ENCODE assay signal across 14 cellular contexts in the genomic region with DNA sequence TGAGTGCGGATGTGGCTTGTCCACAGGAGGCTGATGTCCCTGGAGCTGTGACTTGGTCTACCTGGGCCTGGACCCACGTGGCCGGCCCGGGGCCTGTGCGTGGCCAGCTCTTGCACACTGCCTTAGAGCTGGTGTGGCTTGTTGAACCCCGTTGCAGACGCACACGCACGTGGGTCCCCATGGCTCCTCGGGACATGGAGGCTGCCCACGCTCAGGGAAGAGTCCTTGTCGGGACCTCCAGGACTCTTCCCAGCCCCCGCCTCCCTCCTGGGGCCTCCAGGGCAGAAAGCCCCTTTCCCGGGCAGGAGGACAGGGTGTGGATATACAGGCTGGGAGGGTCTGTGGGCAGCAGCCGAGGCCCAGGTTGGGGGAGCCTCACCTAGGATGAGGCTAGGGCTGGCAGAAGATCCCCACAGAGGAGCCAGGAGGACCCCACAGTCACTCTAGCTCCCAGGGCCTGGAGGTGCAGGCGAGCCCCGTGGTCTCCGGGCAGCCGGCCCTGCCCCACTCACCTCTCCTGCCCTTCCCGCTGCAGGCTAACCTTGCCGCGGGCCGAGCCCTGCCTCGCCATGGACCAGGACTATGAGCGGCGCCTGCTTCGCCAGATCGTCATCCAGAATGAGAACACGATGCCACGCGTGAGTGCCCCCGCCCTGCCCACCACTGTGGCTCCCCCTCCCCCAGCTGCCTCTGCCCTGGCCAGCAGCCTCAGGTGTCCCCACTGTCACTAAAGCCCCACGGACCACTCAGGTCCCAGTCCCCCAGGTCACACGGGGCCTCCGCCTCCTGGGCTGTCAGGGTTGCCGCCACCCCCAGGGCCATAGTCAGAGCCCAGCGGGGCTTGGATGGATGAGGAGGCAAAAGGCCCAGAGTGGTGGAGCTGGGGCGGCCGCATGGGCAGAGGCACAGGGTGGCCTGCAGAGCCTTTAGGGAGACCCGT. TPM values are rescaled to one million over a fixed set of nuclear protein-coding genes. Genes with fewer than 3 reads are reported as not detected.
DNase-seq lines count a peak whose midpoint lies in the region; ATAC-seq and TF ChIP-seq lines count a peak whose summit lies in the region.
"Had no signal": no experiment of that assay in that cellular context is flagged by ENCODE, and none has a peak within 500 bp of the region (broad histone marks: within the 10 kb centered on the region; RNA-seq: fewer than 3 reads in every experiment).

No MANE protein-coding gene starts in this region.

- H2AK5ac ChIP-seq in trophoblast cell (ENCODE audit: low read length), result no peak overlapping the region

- no peaks in the 10 kb centered on the region for H3K27me3 Mint-ChIP-seq in natural killer cell treated with Interleukin-12 subunit alpha and Interleukin-12 subunit beta and Interleukin-15 and Interleukin-18, amount 100 ng/mL, for 72 hours
- no peaks in the 10 kb centered on the region for H3K27me3 Mint-ChIP-seq in natural killer cell (ENCODE audit: low read depth in 2 of 2)
- peaks cover 4% of the 10 kb centered on the region for H3K27me3 Mint-ChIP-seq in glutamatergic neuron (ENCODE audit: unreplicated experiment)
- no peaks in the 10 kb centered on the region for H3K27me3 Mint-ChIP-seq in activated CD8-positive, alpha-beta T cell treated with anti-CD3 and anti-CD28 coated beads for 36 hours
- H3K27me3 Mint-ChIP-seq: CD4-positive, CD25-positive, alpha-beta regulatory T cell had no signal

- no peaks in the 10 kb centered on the region for H3K9me3 ChIP-seq in trophoblast cell (ENCODE audit: insufficient read depth, low read depth, low read length)
- H3K9me3 ChIP-seq: BLaER1 treated with 17β-estradiol and CSF1 and Interleukin-3, amounts not matched to agents 10 nM and 100 nM had no signal

- H4K91ac ChIP-seq in trophoblast cell (ENCODE audit: low read depth, low read length), result no peak overlapping the region

- intact Hi-C loops in natural killer cell (cut with micrococcal nuclease), result no loop called here
- intact Hi-C loops in activated CD8-positive, alpha-beta T cell treated with anti-CD3 and anti-CD28 coated beads for 36 hours (cut with micrococcal nuclease), result no loop called here

- H2BK12ac ChIP-seq in trophoblast cell (ENCODE audit: low read length), result no peak overlapping the region

- no peak overlapping the region for H3K23ac ChIP-seq in trophoblast cell (ENCODE audit: low read length)

- TF ChIP-seq CTCF in natural killer cell (IDR thresholded peaks at IDR 0.05), result no peak
- TF ChIP-seq CTCF in glutamatergic neuron (IDR thresholded peaks at IDR 0.05; ENCODE audit: partially characterized antibody, unreplicated experiment), result no peak
- no peak for TF ChIP-seq CTCF in activated CD8-positive, alpha-beta T cell treated with anti-CD3 and anti-CD28 coated beads for 36 hours (IDR thresholded peaks at IDR 0.05)

- H3K9me3 Mint-ChIP-seq in natural killer cell treated with Interleukin-12 subunit alpha and Interleukin-12 subunit beta and Interleukin-15 and Interleukin-18, amount 100 ng/mL, for 72 hours, result no peaks in the 10 kb centered on the region
- no peaks in the 10 kb centered on the region for H3K9me3 Mint-ChIP-seq in natural killer cell
- H3K9me3 Mint-ChIP-seq in glutamatergic neuron (ENCODE audit: unreplicated experiment), result peaks cover 10% of the 10 kb centered on the region
- no peaks in the 10 kb centered on the region for H3K9me3 Mint-ChIP-seq in activated CD8-positive, alpha-beta T cell treated with anti-CD3 and anti-CD28 coated beads for 36 hours
- H3K9me3 Mint-ChIP-seq: CD4-positive, CD25-positive, alpha-beta regulatory T cell had no signal

- DNase-seq in natural killer cell treated with Interleukin-12 subunit alpha and Interleukin-12 subunit beta and Interleukin-15 and Interleukin-18, amount 100 ng/mL, for 72 hours (ENCODE audit: low spot score), result peak; percentile 58
- DNase-seq in natural killer cell (no peak), glutamatergic neuron (no peak), trophoblast cell (no peak), retina (no peak), DMS79 treated with DMSO at 0.1 percent for 48 hours (lab: John Stamatoyannopoulos, UW) (no peak)
- DNase-seq in activated CD8-positive, alpha-beta T cell treated with anti-CD3 and anti-CD28 coated beads for 36 hours, result no peak
- DNase-seq: 8988T; CD4-positive, CD25-positive, alpha-beta regulatory T cell; DMS53; HCEC 1CT had no signal

- H3K4me1 Mint-ChIP-seq in natural killer cell treated with Interleukin-12 subunit alpha and Interleukin-12 subunit beta and Interleukin-15 and Interleukin-18, amount 100 ng/mL, for 72 hours (ENCODE audit: low read depth in 2 of 2), result peaks cover 6 to 15% of the 10 kb centered on the region in 2 donors
- H3K4me1 Mint-ChIP-seq in natural killer cell (peaks cover 11 to 14% of the 10 kb centered on the region in 2 donors), glutamatergic neuron (ENCODE audit: low read depth, unreplicated experiment) (peaks cover 13% of the 10 kb centered on the region)
- peaks cover 12% of the 10 kb centered on the region for H3K4me1 Mint-ChIP-seq in activated CD8-positive, alpha-beta T cell treated with anti-CD3 and anti-CD28 coated beads for 36 hours (ENCODE audit: low read depth)

- H3K4me2 ChIP-seq in trophoblast cell (ENCODE audit: low read length), result no peak overlapping the region

- H4K12ac ChIP-seq in trophoblast cell (ENCODE audit: low read depth, low read length), result no peak overlapping the region

- H3K4me1 ChIP-seq in trophoblast cell (ENCODE audit: control insufficient read depth in 1 of 2, insufficient read depth in 2 of 2, low read length in 2 of 2), result peaks cover 20 to 32% of the 10 kb centered on the region in 2 experiments

- H4K8ac ChIP-seq in trophoblast cell (ENCODE audit: low read depth, low read length), result no peak overlapping the region

- CTCF ChIA-PET in activated CD8-positive, alpha-beta T cell treated with anti-CD3 and anti-CD28 coated beads for 36 hours (lab: Charles Lee), result no interaction called here

- ATAC-seq in natural killer cell treated with Interleukin-12 subunit alpha and Interleukin-12 subunit beta and Interleukin-15 and Interleukin-18, amount 100 ng/mL, for 72 hours, result no peak
- ATAC-seq in natural killer cell, result no peak
- no peak for ATAC-seq in activated CD8-positive, alpha-beta T cell treated with anti-CD3 and anti-CD28 coated beads for 36 hours

- H3K4me3 ChIP-seq in trophoblast cell (ENCODE audit: low read depth, low read length), result no peak overlapping the region
- H3K4me3 ChIP-seq: BLaER1 treated with 17β-estradiol and CSF1 and Interleukin-3, amounts not matched to agents 10 nM and 100 nM had no signal

- no peaks in the 10 kb centered on the region for H3K27me3 ChIP-seq in trophoblast cell (ENCODE audit: insufficient read depth, low read length)
- H3K27me3 ChIP-seq: BLaER1 treated with 17β-estradiol and CSF1 and Interleukin-3, amounts not matched to agents 10 nM and 100 nM had no signal

- POLR2A ChIA-PET in activated CD8-positive, alpha-beta T cell treated with anti-CD3 and anti-CD28 coated beads for 36 hours (lab: Charles Lee), result interaction anchor here (0.7 to 0.8 kb wide), 2 partner anchors 9 to 10 kb away, joined by 3 read pairs; no protein-coding TSS in a partner anchor

- no peak overlapping the region for H3K4me3 Mint-ChIP-seq in natural killer cell treated with Interleukin-12 subunit alpha and Interleukin-12 subunit beta and Interleukin-15 and Interleukin-18, amount 100 ng/mL, for 72 hours
- H3K4me3 Mint-ChIP-seq in natural killer cell (no peak overlapping the region), glutamatergic neuron (ENCODE audit: unreplicated experiment) (peak overlapping the region; percentile 34)
- H3K4me3 Mint-ChIP-seq in activated CD8-positive, alpha-beta T cell treated with anti-CD3 and anti-CD28 coated beads for 36 hours, result no peak overlapping the region
- H3K4me3 Mint-ChIP-seq: CD4-positive, CD25-positive, alpha-beta regulatory T cell had no signal

- no peak overlapping the region for H2BK5ac ChIP-seq in trophoblast cell (ENCODE audit: low read depth, low read length, poor library complexity)

- WGBS in trophoblast cell (ENCODE audit: extremely low coverage, insufficient coverage, insufficient read length), result no CpG with 5 or more reads among the region's 40 CpGs

- H3K14ac ChIP-seq in trophoblast cell (ENCODE audit: low read length), result no peak overlapping the region

- peaks cover 4% of the 10 kb centered on the region for H3K79me1 ChIP-seq in trophoblast cell (ENCODE audit: low read length)

- peak overlapping the region; percentile 48 for H3K18ac ChIP-seq in trophoblast cell (ENCODE audit: low read length)

- peaks cover 7% of the 10 kb centered on the region for H3K79me2 ChIP-seq in trophoblast cell (ENCODE audit: control insufficient read depth, insufficient read depth, low read length, poor library complexity)

- no peak overlapping the region for H3K9ac ChIP-seq in trophoblast cell (ENCODE audit: low read length)

- H3K4ac ChIP-seq in trophoblast cell (ENCODE audit: low read depth, low read length), result peak overlapping the region; percentile 64

- no peak overlapping the region for H2AFZ ChIP-seq in trophoblast cell (ENCODE audit: insufficient read depth, low read length, poor library complexity)

- peaks cover 67 to 75% of the 10 kb centered on the region in 2 experiments for H3K36me3 ChIP-seq in trophoblast cell (ENCODE audit: control insufficient read depth in 1 of 2, insufficient read depth in 2 of 2, low read length in 2 of 2)

- no peak overlapping the region for H3K27ac ChIP-seq in trophoblast cell (ENCODE audit: low read depth, low read length)
- H3K27ac ChIP-seq: BLaER1 treated with 17β-estradiol and CSF1 and Interleukin-3, amounts not matched to agents 10 nM and 100 nM had no signal

- H3K27ac Mint-ChIP-seq in natural killer cell treated with Interleukin-12 subunit alpha and Interleukin-12 subunit beta and Interleukin-15 and Interleukin-18, amount 100 ng/mL, for 72 hours, result peak overlapping the region in 1 of 2 donors; percentile 68
- no peak overlapping the region for H3K27ac Mint-ChIP-seq in natural killer cell
- no peak overlapping the region for H3K27ac Mint-ChIP-seq in glutamatergic neuron (ENCODE audit: unreplicated experiment)
- no peak overlapping the region for H3K27ac Mint-ChIP-seq in activated CD8-positive, alpha-beta T cell treated with anti-CD3 and anti-CD28 coated beads for 36 hours
- H3K27ac Mint-ChIP-seq: CD4-positive, CD25-positive, alpha-beta regulatory T cell had no signal

- no peak overlapping the region for H2BK120ac ChIP-seq in trophoblast cell (ENCODE audit: insufficient read depth, low read length, poor library complexity)

- H3K36me3 Mint-ChIP-seq in natural killer cell treated with Interleukin-12 subunit alpha and Interleukin-12 subunit beta and Interleukin-15 and Interleukin-18, amount 100 ng/mL, for 72 hours, result no peaks in the 10 kb centered on the region
- no peaks in the 10 kb centered on the region for H3K36me3 Mint-ChIP-seq in natural killer cell
- peaks cover 5% of the 10 kb centered on the region for H3K36me3 Mint-ChIP-seq in glutamatergic neuron (ENCODE audit: unreplicated experiment)
- H3K36me3 Mint-ChIP-seq in activated CD8-positive, alpha-beta T cell treated with anti-CD3 and anti-CD28 coated beads for 36 hours (ENCODE audit: low read depth), result no peaks in the 10 kb centered on the region

RNA-seq across cellular contexts. Expression of a gene that starts 16.3 kb away (rescaled TPM):
- 1 to 10 TPM; 3.3 to 4.4 TPM for total RNA-seq in natural killer cell treated with Interleukin-12 subunit alpha and Interleukin-12 subunit beta and Interleukin-15 and Interleukin-18, amount 100 ng/mL, for 72 hours
- total RNA-seq in natural killer cell (10 to 100 TPM in 1 of 3 donors, 1 to 10 TPM in 2; 5.9 to 11.6 (median 6.4) TPM), glutamatergic neuron (ENCODE audit: unreplicated experiment) (2.5 TPM)
- 0.21 TPM in 1 of 2 replicates, not detected in the other for polyA plus RNA-seq in trophoblast cell (2013)
- 1 to 10 TPM; 1.6 to 2.4 TPM for total RNA-seq in activated CD8-positive, alpha-beta T cell treated with anti-CD3 and anti-CD28 coated beads for 36 hours
- total RNA-seq: Daoy had no signal
- polyA plus RNA-seq: H1 had no signal

RNA-seq across cellular contexts. Expression of a gene that starts 16.6 kb away (rescaled TPM):
- total RNA-seq in natural killer cell treated with Interleukin-12 subunit alpha and Interleukin-12 subunit beta and Interleukin-15 and Interleukin-18, amount 100 ng/mL, for 72 hours, result 10 to 100 TPM; 51.4 to 63.0 TPM
- 10 to 100 TPM; 89.1 to 98.3 (median 91.4) TPM for total RNA-seq in natural killer cell
- total RNA-seq in glutamatergic neuron (ENCODE audit: unreplicated experiment), result 51.3 TPM
- polyA plus RNA-seq in trophoblast cell (2013), result 47.0 and 52.8 TPM in 2 replicates
- 10 to 100 TPM; 39.9 to 40.9 TPM for total RNA-seq in activated CD8-positive, alpha-beta T cell treated with anti-CD3 and anti-CD28 coated beads for 36 hours

RNA-seq across cellular contexts. Expression of a gene that starts 22.2 kb away (rescaled TPM):
- total RNA-seq in natural killer cell treated with Interleukin-12 subunit alpha and Interleukin-12 subunit beta and Interleukin-15 and Interleukin-18, amount 100 ng/mL, for 72 hours, result 10 to 100 TPM; 16.1 to 28.6 TPM
- 1 to 10 TPM; 4.5 to 5.9 (median 4.6) TPM for total RNA-seq in natural killer cell
- total RNA-seq in glutamatergic neuron (ENCODE audit: unreplicated experiment), result 8.5 TPM
- polyA plus RNA-seq in trophoblast cell (2013), result 5.3 and 5.8 TPM in 2 replicates
- 10 to 100 TPM; 15.7 to 17.0 TPM for total RNA-seq in activated CD8-positive, alpha-beta T cell treated with anti-CD3 and anti-CD28 coated beads for 36 hours

RNA-seq across cellular contexts. Expression of a gene that starts 34.7 kb away (rescaled TPM):
- 10 to 100 TPM; 72.2 to 73.1 TPM for total RNA-seq in natural killer cell treated with Interleukin-12 subunit alpha and Interleukin-12 subunit beta and Interleukin-15 and Interleukin-18, amount 100 ng/mL, for 72 hours
- total RNA-seq in natural killer cell (10 to 100 TPM; 29.8 to 34.5 (median 33.6) TPM), glutamatergic neuron (ENCODE audit: unreplicated experiment) (134 TPM)
- polyA plus RNA-seq in trophoblast cell (2013), result 264 and 290 TPM in 2 replicates
- total RNA-seq in activated CD8-positive, alpha-beta T cell treated with anti-CD3 and anti-CD28 coated beads for 36 hours, result 10 to 100 TPM; 62.4 to 63.5 TPM

RNA-seq across cellular contexts. Expression of a gene that starts 39.5 kb away (rescaled TPM):
- not detected for total RNA-seq in natural killer cell treated with Interleukin-12 subunit alpha and Interleukin-12 subunit beta and Interleukin-15 and Interleukin-18, amount 100 ng/mL, for 72 hours
- total RNA-seq in natural killer cell, result not detected
- not detected for total RNA-seq in glutamatergic neuron (ENCODE audit: unreplicated experiment)
- not detected in 2 replicates for polyA plus RNA-seq in trophoblast cell (2013)
- total RNA-seq in activated CD8-positive, alpha-beta T cell treated with anti-CD3 and anti-CD28 coated beads for 36 hours, result not detected
- total RNA-seq: CD4-positive, CD25-positive, alpha-beta regulatory T cell; Daoy; H1 had no signal
- polyA plus RNA-seq: CD4-positive, CD25-positive, alpha-beta regulatory T cell; H1 had no signal
